In the genomic region with DNA sequence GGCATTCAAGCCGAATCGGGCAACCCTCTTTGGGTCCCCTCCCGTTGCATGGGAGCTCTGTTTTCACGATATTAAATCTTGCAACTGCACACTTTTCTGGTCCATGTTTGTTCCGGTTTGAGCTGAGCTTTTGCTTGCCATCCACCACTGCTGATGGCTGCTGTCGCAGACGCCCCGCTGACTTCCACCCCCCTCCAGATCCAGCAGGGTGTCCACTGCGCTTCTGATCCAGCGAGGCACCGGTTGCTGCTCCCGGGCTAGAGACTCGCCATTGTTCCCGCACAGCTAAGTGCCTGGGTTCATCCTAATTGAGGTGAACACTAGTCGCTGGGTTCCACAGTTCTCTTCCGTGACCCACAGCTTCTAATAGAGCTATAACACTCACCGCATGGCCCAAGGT, we compare ENCODE assay signal across 8 cellular contexts. TPM values are rescaled to one million over a fixed set of nuclear protein-coding genes. Genes with fewer than 3 reads are reported as not detected.
DNase-seq lines count a peak whose midpoint lies in the region; ATAC-seq, FAIRE-seq and TF ChIP-seq lines count a peak whose summit lies in the region.

No MANE protein-coding gene starts in this region.

- FAIRE-seq in GM12878 (lab: Jason Lieb, UNC): no peak

- H3K9ac ChIP-seq in GM12878 (ENCODE audit: control insufficient read depth, insufficient read depth, low read length): peak overlapping the region; percentile 55; the same call in 1 of the 2 replicates

- peak overlapping the region; percentile 94 for H3K27ac ChIP-seq in left ventricle myocardium inferior (replicated peaks)
- no peak overlapping the region for H3K27ac ChIP-seq in GM12878 (ENCODE audit: control insufficient read depth, insufficient read depth)

- CTCF ChIA-PET in GM12878 (lab: Yijun Ruan, JAX): interaction anchor here (0.9 to 1.1 kb wide), 3 partner anchors 9 to 250 kb away, joined by 3 read pairs; no protein-coding TSS in a partner anchor

- peaks cover 13% of the 10 kb centered on the region for H3K36me3 Mint-ChIP-seq in mesothelial cell of epicardium

- H3K4me2 ChIP-seq in GM12878 (ENCODE audit: control insufficient read depth, insufficient read depth): peak overlapping the region; percentile 87

- RAD21 ChIA-PET in GM12878 (lab: Charles Lee; ENCODE audit: unreplicated experiment): interaction anchor here (1.2 to 1.5 kb wide), 2 partner anchors 8 to 11 kb away, joined by 5 read pairs; no protein-coding TSS in a partner anchor

- H3K27me3 Mint-ChIP-seq in mesothelial cell of epicardium (ENCODE audit: low read depth): no peaks in the 10 kb centered on the region

- peaks cover 9% of the 10 kb centered on the region for H3K36me3 ChIP-seq in left ventricle myocardium inferior
- H3K36me3 ChIP-seq in GM12878 (ENCODE audit: control insufficient read depth in 2 of 2, insufficient read depth in 2 of 2, low read length in 1 of 2): no peaks in the 10 kb centered on the region

- TF ChIP-seq CTCF in left ventricle myocardium inferior (IDR thresholded peaks at IDR 0.05; ENCODE audit: borderline replicate concordance) (no peak), GM12878 (IDR thresholded peaks at IDR 0.05 in 2 of 3, conservative IDR thresholded peaks at IDR 0.05 in 1 of 3; ENCODE audit: control insufficient read depth in 2 of 3, extremely low read depth in 1 of 3, insufficient read depth in 1 of 3, low read depth in 3 of 3, low read length in 3 of 3) (no peak), mesothelial cell of epicardium (IDR thresholded peaks at IDR 0.05; ENCODE audit: unreplicated experiment) (no peak)

- TF ChIP-seq EP300 in GM12878 (IDR thresholded peaks at IDR 0.05; ENCODE audit: borderline replicate concordance in 1 of 2, control insufficient read depth in 1 of 2, low read depth in 2 of 2, low read length in 2 of 2): no peak

- DNase-seq in left ventricle myocardium inferior: no peak
- no peak for DNase-seq in Right ventricle myocardium superior
- no peak for DNase-seq in GM12878 (ENCODE audit: low read depth, low spot score)
- no peak for DNase-seq in mesothelial cell of epicardium (ENCODE audit: low spot score in 2 of 2, unreplicated experiment in 2 of 2)
- DNase-seq in epidermal melanocyte (ENCODE audit: insufficient read length, low spot score): no peak

- no peak overlapping the region for H2AFZ ChIP-seq in GM12878 (ENCODE audit: control insufficient read depth, low read depth, low read length)

- intact Hi-C loops in left ventricle myocardium inferior (cut with micrococcal nuclease): no loop called here
- intact Hi-C loops in Right ventricle myocardium superior (cut with DNase I): no loop called here
- intact Hi-C loops in GM12878 (cut with micrococcal nuclease; ENCODE audit: unreplicated experiment): no loop called here

- peaks cover 4% of the 10 kb centered on the region for H3K79me2 ChIP-seq in GM12878 (ENCODE audit: control insufficient read depth, insufficient read depth, low read length)

- in situ Hi-C loops in GM12878 (cut with MboI): no loop called here

- H3K27ac Mint-ChIP-seq in mesothelial cell of epicardium: peak overlapping the region; percentile 97

- WGBS in GM12878 (ENCODE audit: insufficient coverage, insufficient replicate concordance, low lambda C conversion rate, missing lambda C conversion rate): 89% methylated on average over 17 of the region's 17 CpGs

- H3K27me3 ChIP-seq in left ventricle myocardium inferior (ENCODE audit: low read depth) (no peaks in the 10 kb centered on the region), GM12878 (replicated peaks in 1 of 2; ENCODE audit: control insufficient read depth in 2 of 2, insufficient read depth in 2 of 2, low read length in 1 of 2) (no peaks in the 10 kb centered on the region)

- H3K9me3 Mint-ChIP-seq in mesothelial cell of epicardium: peaks cover 4% of the 10 kb centered on the region

- POLR2A ChIA-PET in GM12878 (lab: Charles Lee): interaction anchor here (1.1 to 2.5 kb wide), 2 partner anchors 13 to 268 kb away, joined by 3 to 11 read pairs; a partner anchor contains a TSS

- BruUV-seq in GM12878 (replicated peaks; lab: Mats Ljungman, UMichigan): no TSS peak

- ATAC-seq in Right ventricle myocardium superior (ENCODE audit: poor library complexity): no peak
- ATAC-seq in GM12878: no peak
- no peak for ATAC-seq in HG03025 (IDR thresholded peaks at IDR 0.05; ENCODE audit: low FRiP score, unreplicated experiment)
- ATAC-seq in GM18502 (IDR thresholded peaks at IDR 0.05; ENCODE audit: poor library complexity, unreplicated experiment): no peak
- no peak for ATAC-seq in HG02588 (IDR thresholded peaks at IDR 0.05; ENCODE audit: unreplicated experiment)

- SMC1A ChIA-PET in GM12878 (lab: Charles Lee; ENCODE audit: uncharacterized antibody, unreplicated experiment): interaction anchor here (1.6 kb wide), 1 partner anchor 9 kb away, joined by 10 read pairs; no protein-coding TSS in a partner anchor

- H3K4me1 Mint-ChIP-seq in mesothelial cell of epicardium: peaks cover 36% of the 10 kb centered on the region

- H3K4me1 ChIP-seq in left ventricle myocardium inferior (peaks cover 56% of the 10 kb centered on the region), GM12878 (ENCODE audit: control insufficient read depth, insufficient read depth, low read length) (peaks cover 5% of the 10 kb centered on the region)

- no peaks in the 10 kb centered on the region for H4K20me1 ChIP-seq in GM12878 (ENCODE audit: control insufficient read depth, insufficient read depth)

- H3K9me3 ChIP-seq in left ventricle myocardium inferior (replicated peaks) (no peaks in the 10 kb centered on the region), GM12878 (replicated peaks; ENCODE audit: control insufficient read depth, insufficient read depth, low read length) (no peaks in the 10 kb centered on the region)

- peak overlapping the region; percentile 94 for H3K4me3 Mint-ChIP-seq in mesothelial cell of epicardium

- no peak for TF ChIP-seq POLR2A in GM12878 (IDR thresholded peaks at IDR 0.05; ENCODE audit: low read depth, low read length)

- peak overlapping the region; percentile 94 for H3K4me3 ChIP-seq in left ventricle myocardium inferior
- H3K4me3 ChIP-seq in GM12878: no peak overlapping the region; the same call in 1 of the 2 replicates

- no peak for TF ChIP-seq RAD21 in GM12878 (IDR thresholded peaks at IDR 0.05; ENCODE audit: insufficient read depth, low read depth, low read length)

TF ChIP-seq in GM12878, 131 proteins besides CTCF, POLR2A, EP300 and RAD21 (continues in another document):
- TF ChIP-seq HDAC2 (IDR thresholded peaks at IDR 0.05) (no peak), TCF7 (IDR thresholded peaks at IDR 0.05; ENCODE audit: borderline replicate concordance) (no peak)

RNA-seq across cellular contexts. Expression of a gene that starts 13.3 kb away (rescaled TPM):
- total RNA-seq in left ventricle myocardium inferior: 22.0 TPM
- total RNA-seq in Right ventricle myocardium superior: 22.5 TPM
- 33.3 and 40.4 TPM in 2 replicates for total RNA-seq in GM12878 (2013; cell fraction: nucleolus; rRNA removed)
- total RNA-seq in GM12878 (2014; rRNA removed): 20.3 and 23.7 TPM in 2 replicates
- 13.0 and 13.3 TPM in 2 replicates for total RNA-seq in GM12878 (2014; rRNA removed; fragmentation: Illumina TruSeq; extraction: Trizol)
- 23.6 and 26.4 TPM in 2 replicates for total RNA-seq in GM12878 (2021)
- 7.7 TPM for polyA plus RNA-seq in GM12878 (2011; ENCODE audit: low read depth)
- 6.1 and 7.7 TPM in 2 replicates for polyA plus RNA-seq in GM12878 (2011; rRNA removed)
- polyA plus RNA-seq in GM12878 (2011; cell fraction: cytosol; rRNA removed): 8.0 and 9.1 TPM in 2 replicates
- 17.6 and 24.8 TPM in 2 replicates for polyA plus RNA-seq in GM12878 (2011; cell fraction: nucleus; rRNA removed)
- polyA plus RNA-seq in GM12878 (2012): 13.9 and 18.9 TPM in 2 replicates
- 14.5 and 19.4 TPM in 2 replicates for polyA plus RNA-seq in GM12878 (2014; fragmentation: Illumina TruSeq; extraction: Trizol)
- 1 to 10 TPM; 2.0 to 2.6 TPM for polyA plus RNA-seq in GM12878 (2014; fragmentation: Nextera tagmentation; extraction: Ambion mirVana)
- polyA plus RNA-seq in GM12878 (2014; rRNA removed): 13.1 and 13.6 TPM in 2 replicates
- polyA plus RNA-seq in GM12878 (2016; fragmentation: Nextera tagmentation; extraction: Ambion mirVana): 10 to 100 TPM; 21.5 to 24.5 TPM
- polyA minus RNA-seq in GM12878 (2011; rRNA and poly(A)+ RNA removed): 8.2 and 9.2 TPM in 2 replicates
- polyA minus RNA-seq in GM12878 (2011; cell fraction: cytosol; rRNA and poly(A)+ RNA removed): 3.8 and 4.0 TPM in 2 replicates
- polyA minus RNA-seq in GM12878 (2011; cell fraction: nucleus; rRNA and poly(A)+ RNA removed): 9.6 and 10.5 TPM in 2 replicates
- total RNA-seq in mesothelial cell of epicardium: 57.5 to 60.0 TPM (median 59.7 TPM) in 3 replicates

RNA-seq across cellular contexts. Expression of a gene that starts 13.3 kb away (rescaled TPM):
- total RNA-seq in left ventricle myocardium inferior (9.2 TPM), Right ventricle myocardium superior (8.4 TPM), GM12878 (2014; rRNA removed) (11.3 and 15.8 TPM in 2 replicates), GM12878 (2014; rRNA removed; fragmentation: Illumina TruSeq; extraction: Trizol) (8.5 and 9.2 TPM in 2 replicates), GM12878 (2021) (16.6 and 18.5 TPM in 2 replicates), mesothelial cell of epicardium (37.9 to 41.7 TPM (median 41.2 TPM) in 3 replicates)
- total RNA-seq in GM12878 (2013; cell fraction: nucleolus; rRNA removed): 102 and 111 TPM in 2 replicates
- polyA plus RNA-seq in GM12878 (2011; ENCODE audit: low read depth): 4.4 TPM
- polyA plus RNA-seq in GM12878 (2011; rRNA removed) (9.2 and 10.0 TPM in 2 replicates), GM12878 (2014; fragmentation: Illumina TruSeq; extraction: Trizol) (7.0 and 7.2 TPM in 2 replicates), GM12878 (2014; fragmentation: Nextera tagmentation; extraction: Ambion mirVana) (1 to 10 TPM; 1.3 to 2.3 TPM), GM12878 (2014; rRNA removed) (12.8 and 14.1 TPM in 2 replicates), GM12878 (2016; fragmentation: Nextera tagmentation; extraction: Ambion mirVana) (10 to 100 TPM; 11.1 to 11.5 TPM)
- 8.3 and 11.6 TPM in 2 replicates for polyA plus RNA-seq in GM12878 (2011; cell fraction: cytosol; rRNA removed)
- polyA plus RNA-seq in GM12878 (2011; cell fraction: nucleus; rRNA removed): 35.3 and 35.5 TPM in 2 replicates
- 7.5 and 8.4 TPM in 2 replicates for polyA plus RNA-seq in GM12878 (2012)
- polyA minus RNA-seq in GM12878 (2011; rRNA and poly(A)+ RNA removed): 11.7 and 15.8 TPM in 2 replicates
- 4.7 and 6.0 TPM in 2 replicates for polyA minus RNA-seq in GM12878 (2011; cell fraction: cytosol; rRNA and poly(A)+ RNA removed)
- 27.3 and 51.9 TPM in 2 replicates for polyA minus RNA-seq in GM12878 (2011; cell fraction: nucleus; rRNA and poly(A)+ RNA removed)
